8 cellular contexts compared by ENCODE assay signal in genomic region chr16:74666425-74667214, GRCh38. TPM values are rescaled to one million over a fixed set of nuclear protein-coding genes. Genes with fewer than 3 reads are reported as not detected.
DNase-seq lines count a peak whose midpoint lies in the region; ATAC-seq, FAIRE-seq and TF ChIP-seq lines count a peak whose summit lies in the region.

Gene RFWD3, minus strand, starts transcription at chr16:74666877. Its CDS starts 5,428 bp downstream, at chr16:74661449.

- BruUV-seq in HepG2 (replicated peaks; lab: Mats Ljungman, UMichigan) = TSS peak; percentile 69

- no peaks in the 10 kb centered on the region for H4K20me1 ChIP-seq in HepG2 (ENCODE audit: insufficient read depth, low read length)

- H3K27ac ChIP-seq in HepG2 (ENCODE audit: extremely low read length, insufficient read depth, low read length) = peak within 1 kb of the TSS; percentile 90

- FAIRE-seq in HepG2 (lab: Jason Lieb, UNC) = peak; percentile 85

- DNase-seq in C1 segment of cervical spinal cord (lab: John Stamatoyannopoulos, UW) (peak; percentile 77 to 98 (median 94)), NCI-H748 treated with DMSO at 0.1 percent for 48 hours (lab: John Stamatoyannopoulos, UW) (peak; percentile 95), dermis microvascular lymphatic vessel endothelial cell (ENCODE audit: low read depth in 2 of 2) (peak; percentile 98 to 99), HepG2 (ENCODE audit: low spot score) (peak; percentile 99)
- peak; percentile 84 to 97 for DNase-seq in activated CD4-positive, alpha-beta T cell treated with anti-CD3 and anti-CD28 coated beads, Interleukin-2, amount 50 U/mL, for 24 hours (ENCODE audit: low read depth in 1 of 2, low spot score in 1 of 2)
- peak; percentile 90 for DNase-seq in stimulated activated CD4-positive, alpha-beta T cell treated with anti-CD3 and anti-CD28 coated beads, Interleukin-4, amount 100 ng/mL, for 1 hour

- ATAC-seq in GM19372 (IDR thresholded peaks at IDR 0.05; ENCODE audit: low read depth, unreplicated experiment) (peak; percentile 100), HG03558 (IDR thresholded peaks at IDR 0.05; ENCODE audit: extremely low read depth, unreplicated experiment) (peak; percentile 99), HepG2 (peak; percentile 100)

- peak within 1 kb of the TSS; percentile 95 for H3K9ac ChIP-seq in HepG2 (ENCODE audit: insufficient read depth, low read depth, low read length)

- WGBS in HepG2 (ENCODE audit: low lambda C conversion rate) = under 1% methylated on average over 50 of the region's 63 CpGs

- CTCF ChIA-PET in HepG2 (lab: Yijun Ruan, JAX; ENCODE audit: low intra/inter-chr PET ratio, low total read pairs) = no interaction called here

- H3K4me2 ChIP-seq in HepG2 (ENCODE audit: low read depth, low read length) = peak within 1 kb of the TSS; percentile 82

- H3K4me3 ChIP-seq in HepG2 (replicated peaks in 1 of 3; ENCODE audit: insufficient read depth in 1 of 3, low read depth in 2 of 3, low read length in 3 of 3) = peak within 1 kb of the TSS; percentile 81 to 98 (median 90)

- POLR2A ChIA-PET in HepG2 (lab: Yijun Ruan, JAX) = interaction anchor here (0.6 to 2.9 kb wide), 13 partner anchors 8 to 328 kb away, joined by 3 to 22 read pairs (median 4); partner anchors contain the start of genes GLG1 and MLKL

- TF ChIP-seq RAD21 in HepG2 (CRISPR knock-in tag; IDR thresholded peaks at IDR 0.05) = peak; percentile 46; the same call in 1 of the 2 replicates

- H3K36me3 ChIP-seq in HepG2 (replicated peaks in 1 of 2; ENCODE audit: control insufficient read depth in 1 of 2, insufficient read depth in 2 of 2, low read length in 2 of 2) = peaks cover 9 to 25% of the 10 kb centered on the region in 2 experiments; a peak in 4 of 5 replicates

- no peaks in the 10 kb centered on the region for H3K27me3 ChIP-seq in HepG2 (ENCODE audit: control insufficient read depth in 1 of 2, insufficient read depth in 2 of 2, low read length in 2 of 2)

- H2AFZ ChIP-seq in HepG2 (ENCODE audit: low read length) = peak within 1 kb of the TSS; percentile 92

- no peak; a peak in 1 of 4 replicates for TF ChIP-seq EP300 in HepG2 (IDR thresholded peaks at IDR 0.05; ENCODE audit: low read depth in 2 of 2, low read length in 2 of 2)
- no peak for TF ChIP-seq EP300 in HepG2 (CRISPR knock-in tag; IDR thresholded peaks at IDR 0.05; ENCODE audit: borderline replicate concordance)

- H3K9me3 ChIP-seq in HepG2 (ENCODE audit: low read length) = no peaks in the 10 kb centered on the region

- peak; percentile 86 to 98 for TF ChIP-seq POLR2A in HepG2 (IDR thresholded peaks at IDR 0.05; ENCODE audit: insufficient read depth in 1 of 2, low read depth in 2 of 2, low read length in 2 of 2)

- intact Hi-C loops in HepG2 (cut with micrococcal nuclease; ENCODE audit: unreplicated experiment) = loop anchor here (5.0 kb wide), 1 partner anchor 41 kb away; no protein-coding TSS in a partner anchor

- H3K4me1 ChIP-seq in HepG2 (ENCODE audit: insufficient read depth, low read length) = peaks cover 52% of the 10 kb centered on the region

- in situ Hi-C loops in HepG2 (cut with HindIII; ENCODE audit: extremely low pct_ligation_motif_present, low pct_unique_long_range_greater_than_20kb) = no loop called here

- peak; percentile 21; the same call in 1 of the 2 replicates for TF ChIP-seq CTCF in HepG2 (CRISPR knock-in tag; IDR thresholded peaks at IDR 0.05)

- H3K79me2 ChIP-seq in HepG2 (ENCODE audit: insufficient read depth, low read length) = peaks cover 46% of the 10 kb centered on the region

TF ChIP-seq in HepG2, 621 proteins besides CTCF, POLR2A, EP300 and RAD21 (continues in another document):
- no peak for TF ChIP-seq ZNF234 (CRISPR knock-in tag; conservative IDR thresholded peaks at IDR 0.05)
- peak; percentile 89; the same call in 1 of the 2 replicates for TF ChIP-seq MXD3 (CRISPR knock-in tag; IDR thresholded peaks at IDR 0.05)
- TF ChIP-seq RERE (CRISPR knock-in tag; IDR thresholded peaks at IDR 0.05; ENCODE audit: low read depth) = no peak; the same call in 1 of the 2 replicates
- TF ChIP-seq HBP1 (CRISPR knock-in tag; IDR thresholded peaks at IDR 0.05; ENCODE audit: low read depth) = peak; percentile 78
- 0 out of 2 replicates have a peak, but pooled peaks have one; percentile 13 for TF ChIP-seq ZNF589 (CRISPR knock-in tag; conservative IDR thresholded peaks at IDR 0.05)
- TF ChIP-seq ZNF577 (CRISPR knock-in tag; IDR thresholded peaks at IDR 0.05; ENCODE audit: borderline replicate concordance, low read depth) = peak; percentile 78; the same call in 1 of the 2 replicates
- no peak for TF ChIP-seq SUZ12 (IDR thresholded peaks at IDR 0.05; ENCODE audit: low read depth, low read length)
- no peak for TF ChIP-seq KDM4B (CRISPR knock-in tag; IDR thresholded peaks at IDR 0.05)
- TF ChIP-seq POLR2AphosphoS2 (IDR thresholded peaks at IDR 0.05; ENCODE audit: low read depth, low read length) = no peak

RNA-seq across cellular contexts. Expression of gene RFWD3, which starts in this region (rescaled TPM):
- total RNA-seq in dermis microvascular lymphatic vessel endothelial cell (22.8 and 23.0 TPM in 2 replicates), HepG2 (2016; rRNA removed; fragmentation: Illumina TruSeq; extraction: Trizol) (62.6 and 87.6 TPM in 2 replicates)
- 19.3 and 20.6 TPM in 2 replicates for total RNA-seq in HepG2 (2016; cell fraction: cytosol; rRNA removed; fragmentation: Illumina TruSeq; extraction: Trizol; ENCODE audit: low read depth)
- total RNA-seq in HepG2 (2016; cell fraction: insoluble cytoplasmic fraction; rRNA removed; fragmentation: Illumina TruSeq; extraction: Trizol) = 60.6 and 87.5 TPM in 2 replicates
- 41.5 and 48.1 TPM in 2 replicates for total RNA-seq in HepG2 (2016; cell fraction: membrane; rRNA removed; fragmentation: Illumina TruSeq; extraction: Trizol)
- total RNA-seq in HepG2 (2016; cell fraction: nucleus; rRNA removed; fragmentation: Illumina TruSeq; extraction: Trizol) = 46.9 and 59.2 TPM in 2 replicates
- 21.3 and 23.4 TPM in 2 replicates for polyA plus RNA-seq in HepG2 (2011; rRNA removed)
- polyA plus RNA-seq in HepG2 (2011; cell fraction: cytosol; rRNA removed) = 16.2 and 18.8 TPM in 2 replicates
- polyA plus RNA-seq in HepG2 (2011; cell fraction: nucleus; rRNA removed) = 18.6 and 22.2 TPM in 2 replicates
- 14.4 and 18.7 TPM in 2 replicates for polyA plus RNA-seq in HepG2 (2012)
- 3.8 and 4.2 TPM in 2 replicates for polyA plus RNA-seq in HepG2 (2016; cell fraction: cytosol; fragmentation: Illumina TruSeq; extraction: Trizol; ENCODE audit: low read depth)
- 57.4 and 60.0 TPM in 2 replicates for polyA plus RNA-seq in HepG2 (2016; cell fraction: insoluble cytoplasmic fraction; fragmentation: Illumina TruSeq; extraction: Trizol; ENCODE audit: low read depth)
- polyA plus RNA-seq in HepG2 (2016; cell fraction: membrane; fragmentation: Illumina TruSeq; extraction: Trizol; ENCODE audit: low read depth) = 12.4 and 12.8 TPM in 2 replicates
- polyA plus RNA-seq in HepG2 (2016; cell fraction: nucleus; fragmentation: Illumina TruSeq; extraction: Trizol; ENCODE audit: insufficient read depth, low read depth) = 42.1 and 46.7 TPM in 2 replicates
- polyA minus RNA-seq in HepG2 (2011; rRNA and poly(A)+ RNA removed; ENCODE audit: low replicate concordance) = 98.9 and 270 TPM in 2 replicates
- 21.9 and 24.1 TPM in 2 replicates for polyA minus RNA-seq in HepG2 (2011; cell fraction: cytosol; rRNA and poly(A)+ RNA removed)
- polyA minus RNA-seq in HepG2 (2011; cell fraction: nucleus; rRNA and poly(A)+ RNA removed) = 55.6 and 62.2 TPM in 2 replicates

Comparison
In these comparisons a context has a peak if more than half of its experiments do, and no peak if none do; other contexts are left out.
1. Peak in every context shown above with its lines: DNase-seq, ATAC-seq, H3K4me3 ChIP-seq and H3K27ac ChIP-seq.